ENCODE assay signal across 26 cellular contexts in the genomic region with DNA sequence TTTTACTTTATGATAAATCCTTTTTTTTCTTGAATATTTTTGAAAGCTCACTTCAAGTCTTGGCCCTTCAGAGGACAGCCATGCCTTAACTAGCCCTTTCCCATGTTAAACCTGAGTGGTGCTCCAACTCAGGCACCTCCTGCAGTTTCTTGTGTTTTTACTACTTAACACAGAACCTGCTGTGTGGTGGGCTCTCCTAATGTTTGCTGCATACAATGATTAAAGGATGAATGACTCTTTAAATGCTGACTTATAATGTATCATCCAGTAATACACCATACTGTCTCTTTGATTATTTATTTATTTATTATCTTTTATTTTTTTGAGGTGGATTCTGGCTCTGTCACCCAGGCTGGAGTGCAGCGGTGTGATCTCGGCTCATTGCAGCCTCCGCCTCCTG.
DNase-seq lines count a peak whose midpoint lies in the region; ATAC-seq and TF ChIP-seq lines count a peak whose summit lies in the region.
"Had no signal": no experiment of that assay in that cellular context is flagged by ENCODE, and none has a peak within 500 bp of the region (broad histone marks: within the 10 kb centered on the region; RNA-seq: fewer than 3 reads in every experiment).

No MANE protein-coding gene starts in this region.

- ATAC-seq in activated CD4-positive, CD25-positive, alpha-beta regulatory T cell treated with anti-CD3 and anti-CD28 coated beads, Interleukin-2, amount 50 U/mL, for 24 hours, result no peak
- no peak for ATAC-seq in GM21367 (IDR thresholded peaks at IDR 0.05; ENCODE audit: unreplicated experiment)
- ATAC-seq: activated CD4-positive, alpha-beta T cell treated with anti-CD3 and anti-CD28 coated beads for 36 hours; activated naive CD8-positive, alpha-beta T cell treated with anti-CD3 and anti-CD28 coated beads, Interleukin-2, amount 50 U/mL, for 24 hours; gastrocnemius medialis had no signal

- H2BK120ac ChIP-seq in mesenchymal stem cell (ENCODE audit: low read depth, low read length), result no peak overlapping the region

- DNase-seq in GM23248, result peak; percentile 10
- peak; percentile 8 for DNase-seq in astrocyte of the hippocampus (ENCODE audit: low read depth, low spot score)
- DNase-seq in mesenchymal stem cell, result no peak
- DNase-seq in GM13976 (ENCODE audit: low spot score), result no peak
- no peak for DNase-seq in HuH-7.5 (ENCODE audit: low spot score)
- DNase-seq: activated CD4-positive, alpha-beta T cell treated with anti-CD3 and anti-CD28 coated beads for 36 hours; activated gamma-delta T cell treated with Interleukin-2 at 50 U/mL for 16 hours; activated naive CD8-positive, alpha-beta T cell treated with anti-CD3 and anti-CD28 coated beads, Interleukin-2, amount 50 U/mL, for 24 hours; activated T-cell treated with anti-CD3 and anti-CD28 coated beads, Interleukin-2, amount 50 U/mL, for 1 hour; brain microvascular endothelial cell; CD4-positive, alpha-beta memory T cell; effector CD4-positive, alpha-beta T cell; erythroblast; gastrocnemius medialis; NCI-H1092 treated with DMSO at 0.1 percent for 48 hours; NCI-H2029; NCI-H345; NCI-H774; Right ventricle myocardium superior; T-helper 1 cell; trophoblast cell had no signal

- H3K27me3 ChIP-seq in GM23248 (replicated peaks; ENCODE audit: insufficient read depth), result no peaks in the 10 kb centered on the region
- H3K27me3 ChIP-seq in OCI-LY3 (ENCODE audit: low read depth, low read length), result no peaks in the 10 kb centered on the region
- H3K27me3 ChIP-seq in mesenchymal stem cell (ENCODE audit: control insufficient read depth in 1 of 2, insufficient read depth in 1 of 2, low read length in 2 of 2), result no peaks in the 10 kb centered on the region
- H3K27me3 ChIP-seq: brain microvascular endothelial cell, gastrocnemius medialis, neutrophil had no signal

- H3K4me2 ChIP-seq in GM23248 (ENCODE audit: unreplicated experiment) (peak overlapping the region; percentile 80), OCI-LY3 (ENCODE audit: low read length) (peak overlapping the region; percentile 33; the same call in 1 of the 2 replicates), mesenchymal stem cell (ENCODE audit: low read length, poor library complexity, severe bottlenecking) (no peak overlapping the region)

- no peak overlapping the region for H2BK12ac ChIP-seq in mesenchymal stem cell (ENCODE audit: low read length in 2 of 2)

- no peak overlapping the region for H4K91ac ChIP-seq in mesenchymal stem cell (ENCODE audit: low read length)

- no peaks in the 10 kb centered on the region for H3K9me2 ChIP-seq in GM23248 (ENCODE audit: insufficient read depth)

- H3K18ac ChIP-seq in mesenchymal stem cell (ENCODE audit: low read depth in 1 of 2, low read length in 2 of 2), result no peak overlapping the region

- no peak overlapping the region for H3K14ac ChIP-seq in mesenchymal stem cell (ENCODE audit: low read length in 2 of 2)

- H3K79me2 ChIP-seq in GM23248 (ENCODE audit: insufficient read depth) (no peaks in the 10 kb centered on the region), OCI-LY3 (ENCODE audit: low read length) (no peaks in the 10 kb centered on the region)

- H2AK5ac ChIP-seq in mesenchymal stem cell (ENCODE audit: low read length, severe bottlenecking), result no peak overlapping the region

- H3K36me3 ChIP-seq in GM23248 (ENCODE audit: low read depth) (no peaks in the 10 kb centered on the region), OCI-LY3 (replicated peaks; ENCODE audit: low read depth, low read length) (no peaks in the 10 kb centered on the region), mesenchymal stem cell (ENCODE audit: control insufficient read depth in 1 of 2, insufficient read depth in 2 of 2, low read depth in 1 of 2, low read length in 2 of 2) (no peaks in the 10 kb centered on the region)
- H3K36me3 ChIP-seq: brain microvascular endothelial cell, gastrocnemius medialis, neutrophil had no signal

- no peaks in the 10 kb centered on the region for H4K20me1 ChIP-seq in GM23248 (ENCODE audit: insufficient read depth)
- H4K20me1 ChIP-seq in OCI-LY3 (ENCODE audit: insufficient read depth, low read length), result no peaks in the 10 kb centered on the region

- WGBS in GM23248 (ENCODE audit: low coverage in 1 of 2, low lambda C conversion rate in 2 of 2, missing lambda C conversion rate in 2 of 2), 2 experiments, result 91 to 96% methylated on average over 3 of the region's 3 CpGs
- 100% methylated on average over 3 of the region's 3 CpGs for WGBS in mesenchymal stem cell

- H3K4me3 ChIP-seq in GM23248, result peak overlapping the region; percentile 51; the same call in 1 of the 2 replicates
- H3K4me3 ChIP-seq in OCI-LY3 (ENCODE audit: low read length), result no peak overlapping the region
- H3K4me3 ChIP-seq in mesenchymal stem cell (ENCODE audit: insufficient read depth in 1 of 2, low read depth in 1 of 2, low read length in 2 of 2), result no peak overlapping the region
- H3K4me3 ChIP-seq: gastrocnemius medialis, lung had no signal

- no peak overlapping the region for H2BK15ac ChIP-seq in mesenchymal stem cell (ENCODE audit: low read depth, poor library complexity, severe bottlenecking)

- no peaks in the 10 kb centered on the region for H3K79me1 ChIP-seq in mesenchymal stem cell (replicated peaks; ENCODE audit: low read length, poor library complexity, severe bottlenecking)

- H2AFZ ChIP-seq in GM23248, result no peak overlapping the region
- H2AFZ ChIP-seq in OCI-LY3 (ENCODE audit: low read depth, low read length), result no peak overlapping the region
- H2AFZ ChIP-seq in mesenchymal stem cell (ENCODE audit: low read depth, low read length), result no peak overlapping the region

- in situ Hi-C loops in GM23248 (cut with MboI) (no loop called here), GM13976 (cut with MboI; ENCODE audit: low sequenced_read_pairs, unreplicated experiment) (no loop called here)

- H3K9ac ChIP-seq in GM23248, result no peak overlapping the region
- no peak overlapping the region for H3K9ac ChIP-seq in OCI-LY3 (ENCODE audit: low read length)
- H3K9ac ChIP-seq in mesenchymal stem cell (ENCODE audit: low read length), result peak overlapping the region; percentile 82

- H3F3A ChIP-seq in GM23248 (ENCODE audit: insufficient read depth), result peaks cover 11% of the 10 kb centered on the region; the same call in 1 of the 2 replicates

- no peaks in the 10 kb centered on the region; the same call in 1 of the 2 replicates for H3K4me1 ChIP-seq in GM23248 (ENCODE audit: insufficient read depth)
- H3K4me1 ChIP-seq in OCI-LY3 (ENCODE audit: low read length), result peaks cover 24% of the 10 kb centered on the region
- no peaks in the 10 kb centered on the region for H3K4me1 ChIP-seq in mesenchymal stem cell (ENCODE audit: control insufficient read depth, insufficient read depth, low read depth, low read length)
- H3K4me1 ChIP-seq: gastrocnemius medialis had no signal

- TF ChIP-seq CTCF in OCI-LY3 (IDR thresholded peaks at IDR 0.05; ENCODE audit: low read depth, low read length) (no peak), GM13976 (IDR thresholded peaks at IDR 0.05; ENCODE audit: borderline replicate concordance, control extremely low read depth, extremely low read depth, insufficient read depth, missing control alignments) (no peak)

- H3K27ac ChIP-seq in GM23248 (peak overlapping the region; percentile 1; the same call in 1 of the 2 replicates), OCI-LY3 (ENCODE audit: low read length) (no peak overlapping the region), mesenchymal stem cell (ENCODE audit: low read length, poor library complexity, severe bottlenecking) (no peak overlapping the region)
- H3K27ac ChIP-seq: gastrocnemius medialis, neutrophil had no signal

- H3K4ac ChIP-seq in mesenchymal stem cell (ENCODE audit: low read depth in 1 of 2, low read length in 2 of 2), result no peak overlapping the region

- H3K9me3 ChIP-seq in GM23248 (ENCODE audit: low read depth), result no peaks in the 10 kb centered on the region
- no peaks in the 10 kb centered on the region for H3K9me3 ChIP-seq in OCI-LY3 (ENCODE audit: insufficient read depth, low read length)
- H3K9me3 ChIP-seq in mesenchymal stem cell (ENCODE audit: control insufficient read depth, low read length), result no peaks in the 10 kb centered on the region
- H3K9me3 ChIP-seq: gastrocnemius medialis, neutrophil had no signal

- H3K23ac ChIP-seq in mesenchymal stem cell (ENCODE audit: low read length in 2 of 2), result no peak overlapping the region

- no peak overlapping the region for H4K8ac ChIP-seq in mesenchymal stem cell (ENCODE audit: low read length)

- H2BK5ac ChIP-seq in mesenchymal stem cell (ENCODE audit: low read depth, low read length, poor library complexity, severe bottlenecking), result no peak overlapping the region

Comparison
In these comparisons a context has a peak if more than half of its experiments do, and no peak if none do; other contexts are left out.
1. DNase-seq: peak in GM23248 (single experiment) and astrocyte of the hippocampus (single experiment); none in mesenchymal stem cell (single experiment), GM13976 (single experiment) and HuH-7.5 (single experiment).